In genomic region chr3:3800076-3800448, GRCh38 we compare ENCODE assay signal across 8 cellular contexts. TPM values are rescaled to one million over a fixed set of nuclear protein-coding genes. Genes with fewer than 3 reads are reported as not detected.
DNase-seq lines count a peak whose midpoint lies in the region; ATAC-seq and TF ChIP-seq lines count a peak whose summit lies in the region.

No MANE protein-coding gene starts in this region.

- peaks cover 55% of the 10 kb centered on the region for H3K79me2 ChIP-seq in neural progenitor cell (ENCODE audit: low read depth)

- ATAC-seq in HG03469 (IDR thresholded peaks at IDR 0.05; ENCODE audit: unreplicated experiment) = no peak
- no peak for ATAC-seq in GM21786 (IDR thresholded peaks at IDR 0.05; ENCODE audit: unreplicated experiment)
- ATAC-seq in HG02610 (IDR thresholded peaks at IDR 0.05; ENCODE audit: unreplicated experiment) = no peak
- no peak for ATAC-seq in GM18909 (IDR thresholded peaks at IDR 0.05; ENCODE audit: poor library complexity, unreplicated experiment)

- H3K27me3 ChIP-seq in Peyer's patch (peaks cover 0 to 3% of the 10 kb centered on the region in 2 donors), esophagus (ENCODE audit: control insufficient read depth in 1 of 2, insufficient read depth in 2 of 2, low read length in 2 of 2) (peaks cover 0 to 3% of the 10 kb centered on the region in 2 donors), neural progenitor cell (peaks cover 16% of the 10 kb centered on the region)

- H2AFZ ChIP-seq in neural progenitor cell (replicated peaks) = no peak overlapping the region

- H3K4me2 ChIP-seq in neural progenitor cell = peak overlapping the region; percentile 94

- peak overlapping the region; percentile 93 for H3K4me3 Mint-ChIP-seq in neural progenitor cell

- H3K4me3 ChIP-seq in Peyer's patch (peak overlapping the region; percentile 36 to 63 (median 54)), esophagus (ENCODE audit: low read depth in 1 of 2, low read length in 2 of 2) (peak overlapping the region; percentile 49 to 60), neural progenitor cell (peak overlapping the region; percentile 97)

- TF ChIP-seq CTCF in Peyer's patch (IDR thresholded peaks at IDR 0.05) = no peak
- TF ChIP-seq CTCF in neural progenitor cell (IDR thresholded peaks at IDR 0.05) = no peak

- WGBS in esophagus, 2 donors = 2% methylated on average over 19 of the region's 19 CpGs

- peaks cover 49% of the 10 kb centered on the region for H4K20me1 ChIP-seq in neural progenitor cell (ENCODE audit: low read depth)

- H3K4me1 Mint-ChIP-seq in neural progenitor cell = peaks cover 46% of the 10 kb centered on the region

- TF ChIP-seq POLR2A in Peyer's patch (IDR thresholded peaks at IDR 0.05) = no peak

- H3K27ac Mint-ChIP-seq in neural progenitor cell = peak overlapping the region; percentile 98

- H3K9me3 Mint-ChIP-seq in neural progenitor cell = peaks cover 8% of the 10 kb centered on the region

- H3K27me3 Mint-ChIP-seq in neural progenitor cell (ENCODE audit: insufficient read depth, low read depth) = peaks cover 11% of the 10 kb centered on the region

- peaks cover 2% of the 10 kb centered on the region for H3K36me3 Mint-ChIP-seq in neural progenitor cell

- H3K27ac ChIP-seq in Peyer's patch = peak overlapping the region in 1 of 4 donors; percentile 74
- no peak overlapping the region for H3K27ac ChIP-seq in esophagus (ENCODE audit: low read depth in 2 of 2, low read length in 1 of 2)
- H3K27ac ChIP-seq in neural progenitor cell = peak overlapping the region; percentile 97

- H3K36me3 ChIP-seq in Peyer's patch (no peaks in the 10 kb centered on the region), esophagus (ENCODE audit: control insufficient read depth in 2 of 2, insufficient read depth in 2 of 2, low read length in 1 of 2) (no peaks in the 10 kb centered on the region), neural progenitor cell (no peaks in the 10 kb centered on the region)

- H3K9me3 ChIP-seq in Peyer's patch (no peaks in the 10 kb centered on the region), esophagus (ENCODE audit: control insufficient read depth in 2 of 2, insufficient read depth in 1 of 2, low read depth in 1 of 2, low read length in 1 of 2) (no peaks in the 10 kb centered on the region), neural progenitor cell (ENCODE audit: low read depth) (no peaks in the 10 kb centered on the region)

- peak; percentile 26 for DNase-seq in COLO668 (lab: John Stamatoyannopoulos, UW; ENCODE audit: unreplicated experiment)
- DNase-seq in Peyer's patch = peak in 2 of 3 donors; percentile 18 to 50
- peak; percentile 51 for DNase-seq in neural progenitor cell (ENCODE audit: low spot score)

- H3F3A ChIP-seq in neural progenitor cell (ENCODE audit: low read depth) = peaks cover 36% of the 10 kb centered on the region

- peaks cover 0 to 13% (median 0%) of the 10 kb centered on the region in 4 donors for H3K4me1 ChIP-seq in Peyer's patch
- peaks cover 7 to 10% of the 10 kb centered on the region in 2 donors for H3K4me1 ChIP-seq in esophagus (ENCODE audit: control insufficient read depth in 2 of 2, insufficient read depth in 2 of 2, low read length in 1 of 2)
- peaks cover 31% of the 10 kb centered on the region for H3K4me1 ChIP-seq in neural progenitor cell

- peak overlapping the region; percentile 90 for H3K9ac ChIP-seq in neural progenitor cell

RNA-seq across cellular contexts. Expression of gene LRRN1, which starts 0.8 kb away (rescaled TPM):
- total RNA-seq in Peyer's patch (1 to 10 TPM; 1.5 to 7.4 (median 2.7) TPM), neural progenitor cell (ENCODE audit: low replicate concordance) (57.9 and 68.8 TPM in 2 replicates)
- polyA plus RNA-seq in esophagus = under 1 TPM; 0.10 to 0.18 TPM
